Comparison of ENCODE assay signal across 1 cellular context in genomic region chr16:68263559-68264127, GRCh38.
TF ChIP-seq lines count a peak whose summit lies in the region.

No MANE protein-coding gene starts in this region.

TF ChIP-seq in endothelial cell of umbilical vein, 7 proteins besides CTCF, POLR2A, EP300 and RAD21 (continued from another document):
- TF ChIP-seq EZH2 (IDR thresholded peaks at IDR 0.05; ENCODE audit: borderline replicate concordance, low read depth, low read length, severe bottlenecking) (no peak), MAX (IDR thresholded peaks at IDR 0.05; ENCODE audit: insufficient read depth, insufficient read length) (no peak), JUN (IDR thresholded peaks at IDR 0.05; ENCODE audit: borderline replicate concordance, insufficient read depth, insufficient read length, low read depth) (no peak), FOS (IDR thresholded peaks at IDR 0.05; ENCODE audit: borderline replicate concordance, insufficient read depth, low read length) (no peak), GATA2 (IDR thresholded peaks at IDR 0.05; ENCODE audit: insufficient read depth, insufficient read length, low read depth, low read length) (no peak), MYC (IDR thresholded peaks at IDR 0.05; ENCODE audit: low read depth, low read length) (no peak)
TF ChIP-seq in endothelial cell of umbilical vein: peak in this region for 0.
